Comparison of ENCODE assay signal across 1 cellular context in genomic region chr10:47360419-47361040, GRCh38.
TF ChIP-seq lines count a peak whose summit lies in the region.

No MANE protein-coding gene starts in this region.

TF ChIP-seq in WTC11, 78 proteins besides CTCF, POLR2A, EP300 and RAD21:
- no peak for TF ChIP-seq SMAD4 (CRISPR knock-in tag; IDR thresholded peaks at IDR 0.05)
- TF ChIP-seq FOXP4 (CRISPR knock-in tag; IDR thresholded peaks at IDR 0.05): no peak
- no peak for TF ChIP-seq ELF4 (CRISPR knock-in tag; IDR thresholded peaks at IDR 0.05; ENCODE audit: low read depth)
- TF ChIP-seq ZMAT4 (CRISPR knock-in tag; IDR thresholded peaks at IDR 0.05): no peak
- TF ChIP-seq E2F1 (CRISPR knock-in tag; IDR thresholded peaks at IDR 0.05): no peak
- no peak for TF ChIP-seq AR (CRISPR knock-in tag; IDR thresholded peaks at IDR 0.05)
- no peak for TF ChIP-seq NR3C1 (CRISPR knock-in tag; conservative IDR thresholded peaks at IDR 0.05; ENCODE audit: low read depth)
- TF ChIP-seq MLX (CRISPR knock-in tag; IDR thresholded peaks at IDR 0.05): no peak
- no peak for TF ChIP-seq GRHL2 (CRISPR knock-in tag; IDR thresholded peaks at IDR 0.05; ENCODE audit: insufficient replicate concordance, severe bottlenecking)
- no peak for TF ChIP-seq EMX1 (CRISPR knock-in tag; IDR thresholded peaks at IDR 0.05)
- no peak for TF ChIP-seq NR1H2 (CRISPR knock-in tag; IDR thresholded peaks at IDR 0.05)
- TF ChIP-seq PRRX2 (CRISPR knock-in tag; IDR thresholded peaks at IDR 0.05): no peak
TF ChIP-seq in WTC11: peak in this region for 0.
